ENCODE assay signal across 8 cellular contexts in genomic region chr12:71755146-71755892, GRCh38. TPM values are rescaled to one million over a fixed set of nuclear protein-coding genes. Genes with fewer than 3 reads are reported as not detected.
DNase-seq lines count a peak whose midpoint lies in the region; ATAC-seq, FAIRE-seq and TF ChIP-seq lines count a peak whose summit lies in the region.

No MANE protein-coding gene starts in this region.

- TF ChIP-seq CTCF in DOHH2 (IDR thresholded peaks at IDR 0.05; ENCODE audit: low read depth, low read length, poor library complexity, severe bottlenecking) (peak; percentile 28), HepG2 (CRISPR knock-in tag; IDR thresholded peaks at IDR 0.05) (no peak)

- H3K36me3 ChIP-seq in DOHH2 (ENCODE audit: control insufficient read depth, low read length) (peaks cover 46% of the 10 kb centered on the region), HUES48 (ENCODE audit: control insufficient read depth, insufficient read depth, low read length) (peaks cover 20% of the 10 kb centered on the region), HepG2 (replicated peaks in 1 of 2; ENCODE audit: control insufficient read depth in 1 of 2, insufficient read depth in 2 of 2, low read length in 2 of 2) (peaks cover 2 to 3% of the 10 kb centered on the region in 2 experiments; a peak in 2 of 5 replicates)

- DNase-seq in activated CD4-positive, CD25-positive, alpha-beta regulatory T cell (lab: John Stamatoyannopoulos, UW): peak; percentile 27 to 49 (median 36)
- DNase-seq in cerebellum (ENCODE audit: low spot score) (peak; percentile 14), HepG2 (ENCODE audit: low spot score) (peak; percentile 18), posterior vena cava (ENCODE audit: low spot score) (no peak)
- DNase-seq in stimulated activated CD4-positive, alpha-beta T cell treated with anti-CD3 and anti-CD28 coated beads, Interleukin-2, amount 100 ng/mL, for 4 hours (ENCODE audit: low read depth): peak; percentile 36

- WGBS in HepG2 (ENCODE audit: low lambda C conversion rate): under 1% methylated on average over 19 of the region's 45 CpGs

- H3K4me3 ChIP-seq in DOHH2 (ENCODE audit: low read length): peak overlapping the region; percentile 87
- H3K4me3 ChIP-seq in HUES48 (ENCODE audit: low read depth, low read length): peak overlapping the region; percentile 75
- H3K4me3 ChIP-seq in HepG2 (replicated peaks in 1 of 3; ENCODE audit: insufficient read depth in 1 of 3, low read depth in 2 of 3, low read length in 3 of 3): peak overlapping the region; percentile 92 to 99 (median 97)

- no peak for FAIRE-seq in HepG2 (lab: Jason Lieb, UNC)

- H3K9me3 ChIP-seq in DOHH2 (ENCODE audit: control insufficient read depth, insufficient read depth, low read length): peaks cover 21% of the 10 kb centered on the region
- no peaks in the 10 kb centered on the region for H3K9me3 ChIP-seq in HUES48 (ENCODE audit: control insufficient read depth, insufficient read depth, low read length)
- no peaks in the 10 kb centered on the region for H3K9me3 ChIP-seq in HepG2 (ENCODE audit: low read length)

- ATAC-seq in GM21423 (IDR thresholded peaks at IDR 0.05; ENCODE audit: unreplicated experiment): peak; percentile 48
- peak; percentile 19 for ATAC-seq in HepG2

- CTCF ChIA-PET in HepG2 (lab: Yijun Ruan, JAX; ENCODE audit: low intra/inter-chr PET ratio, low total read pairs): no interaction called here

- intact Hi-C loops in HepG2 (cut with micrococcal nuclease; ENCODE audit: unreplicated experiment) (no loop called here), posterior vena cava (cut with DNase I) (loop anchor here in 1 of 2 donors (2.0 kb wide), 1 partner anchor 69 kb away; the partner anchor contains the start of gene TMEM19)

- H3K9ac ChIP-seq in HUES48 (ENCODE audit: low read depth, low read length): peak overlapping the region; percentile 85
- peak overlapping the region; percentile 92 for H3K9ac ChIP-seq in HepG2 (ENCODE audit: insufficient read depth, low read depth, low read length)

- BruUV-seq in HepG2 (replicated peaks; lab: Mats Ljungman, UMichigan): no TSS peak

- H4K20me1 ChIP-seq in DOHH2 (ENCODE audit: control insufficient read depth, insufficient read depth, low read depth, low read length) (peaks cover 18% of the 10 kb centered on the region; the same call in 1 of the 2 replicates), HepG2 (ENCODE audit: insufficient read depth, low read length) (peaks cover 21% of the 10 kb centered on the region)

- peak overlapping the region; percentile 92 for H3K4me2 ChIP-seq in DOHH2 (ENCODE audit: low read length)
- H3K4me2 ChIP-seq in HepG2 (ENCODE audit: low read depth, low read length): peak overlapping the region; percentile 87

- POLR2A ChIA-PET in HepG2 (lab: Yijun Ruan, JAX): interaction anchor here (1.0 to 1.6 kb wide), 8 partner anchors 8 to 316 kb away, joined by 3 to 17 read pairs (median 5); partner anchors contain the start of genes THAP2 and ZFC3H1

- no peaks in the 10 kb centered on the region for H3K27me3 ChIP-seq in DOHH2 (ENCODE audit: control insufficient read depth, low read length)
- no peaks in the 10 kb centered on the region for H3K27me3 ChIP-seq in HUES48 (ENCODE audit: control insufficient read depth, insufficient read depth, low read length)
- no peaks in the 10 kb centered on the region; a peak in 2 of 5 replicates for H3K27me3 ChIP-seq in HepG2 (ENCODE audit: control insufficient read depth in 1 of 2, insufficient read depth in 2 of 2, low read length in 2 of 2)

- peaks cover 29% of the 10 kb centered on the region for H3K4me1 ChIP-seq in DOHH2 (ENCODE audit: control insufficient read depth, low read length)
- peaks cover 22% of the 10 kb centered on the region for H3K4me1 ChIP-seq in HUES48 (ENCODE audit: control insufficient read depth, insufficient read depth, low read length)
- peaks cover 40% of the 10 kb centered on the region for H3K4me1 ChIP-seq in HepG2 (ENCODE audit: insufficient read depth, low read length)

- H3K9me2 ChIP-seq in DOHH2 (replicated peaks; ENCODE audit: control insufficient read depth, low read length): no peaks in the 10 kb centered on the region

- H2AFZ ChIP-seq in HepG2 (ENCODE audit: low read length): no peak overlapping the region

- TF ChIP-seq EP300 in HepG2 (IDR thresholded peaks at IDR 0.05; ENCODE audit: low read depth in 2 of 2, low read length in 2 of 2) (no peak), HepG2 (CRISPR knock-in tag; IDR thresholded peaks at IDR 0.05; ENCODE audit: borderline replicate concordance) (no peak)

- H3K79me2 ChIP-seq in DOHH2 (ENCODE audit: control insufficient read depth, low read length): peaks cover 61% of the 10 kb centered on the region
- H3K79me2 ChIP-seq in HepG2 (ENCODE audit: insufficient read depth, low read length): peaks cover 53% of the 10 kb centered on the region

- in situ Hi-C loops in HepG2 (cut with HindIII; ENCODE audit: extremely low pct_ligation_motif_present, low pct_unique_long_range_greater_than_20kb): loop anchor here (10.0 kb wide), 1 partner anchor 341 kb away; no protein-coding TSS in a partner anchor

- TF ChIP-seq RAD21 in HepG2 (CRISPR knock-in tag; IDR thresholded peaks at IDR 0.05): no peak

- H3K27ac ChIP-seq in DOHH2 (ENCODE audit: low read depth, low read length): peak overlapping the region; percentile 54
- peak overlapping the region; percentile 91 for H3K27ac ChIP-seq in HUES48 (ENCODE audit: low read depth, low read length)
- H3K27ac ChIP-seq in HepG2 (ENCODE audit: extremely low read length, insufficient read depth, low read length): peak overlapping the region; percentile 83

- no peaks in the 10 kb centered on the region for H3F3A ChIP-seq in DOHH2 (ENCODE audit: control insufficient read depth, insufficient read depth)

- 0 out of 4 replicates have a peak, but pooled peaks of 1 of the 2 experiments have one; percentile 17 for TF ChIP-seq POLR2A in HepG2 (IDR thresholded peaks at IDR 0.05; ENCODE audit: insufficient read depth in 1 of 2, low read depth in 2 of 2, low read length in 2 of 2)

TF ChIP-seq in HepG2, 621 proteins besides CTCF, POLR2A, EP300 and RAD21 (continues in another document):
- TF ChIP-seq YEATS2 (CRISPR knock-in tag; IDR thresholded peaks at IDR 0.05; ENCODE audit: borderline replicate concordance): no peak
- TF ChIP-seq NR0B2 (CRISPR knock-in tag; IDR thresholded peaks at IDR 0.05): no peak
- 0 out of 2 replicates have a peak, but pooled peaks have one; percentile 33 for TF ChIP-seq PHF8 (CRISPR knock-in tag; IDR thresholded peaks at IDR 0.05)
- TF ChIP-seq ZNF317 (CRISPR knock-in tag; IDR thresholded peaks at IDR 0.05): 0 out of 2 replicates have a peak, but pooled peaks have one; percentile 13
- TF ChIP-seq PATZ1 (CRISPR knock-in tag; IDR thresholded peaks at IDR 0.05): peak; percentile 57
- TF ChIP-seq ZC3H13 (CRISPR knock-in tag; IDR thresholded peaks at IDR 0.05): no peak
- TF ChIP-seq HNF4G (IDR thresholded peaks at IDR 0.05; ENCODE audit: borderline replicate concordance, low read depth, low read length): no peak
- TF ChIP-seq HNF4G (CRISPR knock-in tag; IDR thresholded peaks at IDR 0.05; ENCODE audit: borderline replicate concordance, low read depth): 0 out of 2 replicates have a peak, but pooled peaks have one; percentile 1
- no peak for TF ChIP-seq ELF4 (CRISPR knock-in tag; IDR thresholded peaks at IDR 0.05; ENCODE audit: borderline replicate concordance)

RNA-seq across cellular contexts. Expression of gene RAB21, which starts 0.7 kb away (rescaled TPM):
- 15.7 TPM for total RNA-seq in cerebellum
- 50.9 and 61.4 TPM in 2 replicates for total RNA-seq in HepG2 (2016; rRNA removed; fragmentation: Illumina TruSeq; extraction: Trizol)
- total RNA-seq in HepG2 (2016; cell fraction: cytosol; rRNA removed; fragmentation: Illumina TruSeq; extraction: Trizol; ENCODE audit: low read depth): 5.0 and 6.4 TPM in 2 replicates
- 48.1 and 51.5 TPM in 2 replicates for total RNA-seq in HepG2 (2016; cell fraction: insoluble cytoplasmic fraction; rRNA removed; fragmentation: Illumina TruSeq; extraction: Trizol)
- 24.0 and 24.1 TPM in 2 replicates for total RNA-seq in HepG2 (2016; cell fraction: membrane; rRNA removed; fragmentation: Illumina TruSeq; extraction: Trizol)
- 27.0 and 31.0 TPM in 2 replicates for total RNA-seq in HepG2 (2016; cell fraction: nucleus; rRNA removed; fragmentation: Illumina TruSeq; extraction: Trizol)
- 4.4 and 7.1 TPM in 2 replicates for polyA plus RNA-seq in HepG2 (2011; rRNA removed)
- polyA plus RNA-seq in HepG2 (2011; cell fraction: cytosol; rRNA removed): 1.4 and 3.0 TPM in 2 replicates
- polyA plus RNA-seq in HepG2 (2011; cell fraction: nucleus; rRNA removed): 1.9 and 2.6 TPM in 2 replicates
- polyA plus RNA-seq in HepG2 (2012): 28.2 and 34.0 TPM in 2 replicates
- 2.3 and 3.9 TPM in 2 replicates for polyA plus RNA-seq in HepG2 (2016; cell fraction: cytosol; fragmentation: Illumina TruSeq; extraction: Trizol; ENCODE audit: low read depth)
- 45.7 and 53.5 TPM in 2 replicates for polyA plus RNA-seq in HepG2 (2016; cell fraction: insoluble cytoplasmic fraction; fragmentation: Illumina TruSeq; extraction: Trizol; ENCODE audit: low read depth)
- polyA plus RNA-seq in HepG2 (2016; cell fraction: membrane; fragmentation: Illumina TruSeq; extraction: Trizol; ENCODE audit: low read depth): 10.3 and 12.3 TPM in 2 replicates
- polyA plus RNA-seq in HepG2 (2016; cell fraction: nucleus; fragmentation: Illumina TruSeq; extraction: Trizol; ENCODE audit: insufficient read depth, low read depth): 27.4 and 31.2 TPM in 2 replicates
- 1.8 and 6.6 TPM in 2 replicates for polyA minus RNA-seq in HepG2 (2011; rRNA and poly(A)+ RNA removed; ENCODE audit: low replicate concordance)
- 7.7 and 16.0 TPM in 2 replicates for polyA minus RNA-seq in HepG2 (2011; cell fraction: cytosol; rRNA and poly(A)+ RNA removed)
- 9.7 and 15.2 TPM in 2 replicates for polyA minus RNA-seq in HepG2 (2011; cell fraction: nucleus; rRNA and poly(A)+ RNA removed)
- 100 to 1,000 TPM in 1 of 2 donors, 10 to 100 TPM in 1; 90.8 to 103 TPM for total RNA-seq in posterior vena cava
